2 cellular contexts compared by ENCODE assay signal in genomic region chr11:86377972-86378371, GRCh38.
TF ChIP-seq lines count a peak whose summit lies in the region.

No MANE protein-coding gene starts in this region.

TF ChIP-seq in HepG2, 621 proteins besides CTCF, POLR2A, EP300 and RAD21:
- peak; percentile 82 for TF ChIP-seq MAFF (IDR thresholded peaks at IDR 0.05; ENCODE audit: low read depth, low read length)
- TF ChIP-seq CEBPZ (IDR thresholded peaks at IDR 0.05; ENCODE audit: low read length): no peak
- no peak for TF ChIP-seq FIP1L1 (IDR thresholded peaks at IDR 0.05; ENCODE audit: borderline replicate concordance, insufficient read depth, low read depth, low read length)
- TF ChIP-seq ZNF382 (CRISPR knock-in tag; IDR thresholded peaks at IDR 0.05; ENCODE audit: borderline replicate concordance): no peak
- no peak for TF ChIP-seq ZNF577 (CRISPR knock-in tag; IDR thresholded peaks at IDR 0.05; ENCODE audit: borderline replicate concordance, low read depth)
- TF ChIP-seq DBP (CRISPR knock-in tag; IDR thresholded peaks at IDR 0.05; ENCODE audit: not compliant biosample characterization): no peak
- no peak for TF ChIP-seq TAF1 (CRISPR knock-in tag; IDR thresholded peaks at IDR 0.05)
- no peak for TF ChIP-seq TEAD2 (CRISPR knock-in tag; IDR thresholded peaks at IDR 0.05)
- no peak for TF ChIP-seq ZNF230 (CRISPR knock-in tag; IDR thresholded peaks at IDR 0.05)
- 0 out of 2 replicates have a peak, but pooled peaks have one; percentile 30 for TF ChIP-seq NFE2L2 (IDR thresholded peaks at IDR 0.05; ENCODE audit: low read length)
- peak; percentile 81 to 90 for TF ChIP-seq MAFK (conservative IDR thresholded peaks at IDR 0.05 in 1 of 2, IDR thresholded peaks at IDR 0.05 in 1 of 2; ENCODE audit: low read length in 2 of 2)
- no peak for TF ChIP-seq CBFB (CRISPR knock-in tag; IDR thresholded peaks at IDR 0.05)
- TF ChIP-seq ZNF670 (CRISPR knock-in tag; IDR thresholded peaks at IDR 0.05; ENCODE audit: borderline replicate concordance): no peak
- no peak for TF ChIP-seq RBFOX2 (IDR thresholded peaks at IDR 0.05; ENCODE audit: low read depth, low read length)
- no peak for TF ChIP-seq HDAC2 (CRISPR knock-in tag; IDR thresholded peaks at IDR 0.05)
- no peak for TF ChIP-seq NPAS2 (CRISPR knock-in tag; IDR thresholded peaks at IDR 0.05; ENCODE audit: borderline replicate concordance)
- no peak for TF ChIP-seq CEBPB (IDR thresholded peaks at IDR 0.05; ENCODE audit: borderline replicate concordance, low read depth, low read length)
- TF ChIP-seq ZNF367 (CRISPR knock-in tag; IDR thresholded peaks at IDR 0.05; ENCODE audit: borderline replicate concordance): no peak
- no peak for TF ChIP-seq ZMYM2 (CRISPR knock-in tag; IDR thresholded peaks at IDR 0.05)
- no peak for TF ChIP-seq SMAD1 (CRISPR knock-in tag; IDR thresholded peaks at IDR 0.05; ENCODE audit: borderline replicate concordance, low read depth)
- TF ChIP-seq CREM (IDR thresholded peaks at IDR 0.05): no peak
- no peak for TF ChIP-seq CREM (CRISPR knock-in tag; IDR thresholded peaks at IDR 0.05)
- no peak for TF ChIP-seq KDM5A (IDR thresholded peaks at IDR 0.05; ENCODE audit: borderline replicate concordance, low read length)
- no peak for TF ChIP-seq ZNF879 (CRISPR knock-in tag; IDR thresholded peaks at IDR 0.05)
- TF ChIP-seq TCF12 (IDR thresholded peaks at IDR 0.05): no peak
- no peak for TF ChIP-seq TCF12 (CRISPR knock-in tag; IDR thresholded peaks at IDR 0.05)

TF ChIP-seq in H1, 55 proteins besides CTCF, POLR2A, EP300 and RAD21:
- TF ChIP-seq ATF3 (IDR thresholded peaks at IDR 0.05; ENCODE audit: insufficient read depth, low read depth, low read length) (no peak), E2F6 (IDR thresholded peaks at IDR 0.05) (no peak), MAFK (IDR thresholded peaks at IDR 0.05; ENCODE audit: low read depth, low read length) (0 out of 2 replicates have a peak, but pooled peaks have one; percentile 35), ATF2 (IDR thresholded peaks at IDR 0.05; ENCODE audit: low read length) (no peak), TCF12 (IDR thresholded peaks at IDR 0.05; ENCODE audit: low read depth, low read length) (no peak), PHF8 (conservative IDR thresholded peaks at IDR 0.05; ENCODE audit: low read depth, low read length) (no peak)
